Comparison of ENCODE assay signal across 26 cellular contexts in genomic region chr12:92261692-92262091, GRCh38.
"Had no signal": no experiment of that assay in that cellular context is flagged by ENCODE, and none has a peak within 500 bp of the region (broad histone marks: within the 10 kb centered on the region; RNA-seq: fewer than 3 reads in every experiment).

No MANE protein-coding gene starts in this region.

- H3K9me3 ChIP-seq: stomach, suprapubic skin, testis, thoracic aorta, thyroid gland, tibial artery, tibial nerve, transverse colon, upper lobe of left lung, upper lobe of right lung, uterus, vagina had no signal

- H3K36me3 ChIP-seq: stomach, suprapubic skin, thoracic aorta, thyroid gland, tibial artery, tibial nerve, transverse colon, upper lobe of left lung, upper lobe of right lung, uterus, vagina had no signal

- H3K27me3 ChIP-seq: stomach, suprapubic skin, testis, thyroid gland, tibial artery, tibial nerve, transverse colon, upper lobe of left lung, upper lobe of right lung, uterus, vagina had no signal

- H3K4me1 ChIP-seq: stomach, suprapubic skin, testis, thyroid gland, tibial artery, tibial nerve, transverse colon, upper lobe of right lung, uterus, vagina had no signal

- H3K27ac ChIP-seq: stomach, suprapubic skin, testis, thoracic aorta, thyroid gland, tibial artery, tibial nerve, transverse colon, upper lobe of left lung, upper lobe of right lung, uterus, vagina had no signal

- H3K4me3 ChIP-seq: stomach, suprapubic skin, testis, thoracic aorta, thyroid gland, tibial artery, tibial nerve, transverse colon, upper lobe of left lung, upper lobe of right lung, uterus, vagina had no signal

- ATAC-seq: stimulated activated effector memory CD8-positive, alpha-beta T cell treated with anti-CD3 and anti-CD28 coated beads, Interleukin-12 subunit alpha, Interleukin-12 subunit beta, amount 100 ng/mL, for 72 hours; stimulated activated naive CD8-positive, alpha-beta T cell treated with anti-CD3 and anti-CD28 coated beads, Interleukin-15, amount 100 ng/mL, for 72 hours; stimulated activated naive CD8-positive, alpha-beta T cell treated with anti-CD3 and anti-CD28 coated beads, Interleukin-15, Interleukin-2, amounts not matched to agents 100 U/mL and 50 U/mL, for 24 hours; upper lobe of right lung had no signal

- DNase-seq: stimulated activated CD4-positive, alpha-beta T cell treated with anti-CD3 and anti-CD28 coated beads, Interleukin-2, amount 100 ng/mL, for 48 hours; stimulated activated CD4-positive, alpha-beta T cell treated with anti-CD3 and anti-CD28 coated beads, Interleukin-4, amount 100 ng/mL, for 1 hour; stimulated activated CD4-positive, alpha-beta T cell treated with anti-CD3 and anti-CD28 coated beads, Interleukin-4, amount 100 ng/mL, for 24 hours; stimulated activated CD4-positive, alpha-beta T cell treated with anti-CD3 and anti-CD28 coated beads, Interleukin-4, amount 100 ng/mL, for 4 hours; stimulated activated CD8-positive, alpha-beta memory T cell treated with anti-CD3 and anti-CD28 coated beads, Interleukin-4, amount 100 ng/mL, for 48 hours; stimulated activated naive B cell treated with anti-CD40 and anti-IgM and Interleukin-4, amounts not matched to agents 10 μg/mL and 1 μg/mL and 100 μg/mL, for 72 hours; stimulated activated naive CD4-positive, alpha-beta T cell; stimulated activated naive CD4-positive, alpha-beta T cell treated with Interleukin-2 at 50 U/mL for 16 hours; stimulated activated naive CD8-positive, alpha-beta T cell treated with anti-CD3 and anti-CD28 coated beads, Interleukin-15, amount 100 ng/mL, for 72 hours; stimulated activated naive CD8-positive, alpha-beta T cell treated with anti-CD3 and anti-CD28 coated beads, Interleukin-15, Interleukin-2, amounts not matched to agents 100 U/mL and 50 U/mL, for 24 hours; stomach; substantia nigra; testis; thyroid gland; tibial artery; transverse colon; trophoblast cell; upper lobe of left lung; upper lobe of right lung; uterus had no signal

- FAIRE-seq: urothelium cell line had no signal
